In the genomic region with DNA sequence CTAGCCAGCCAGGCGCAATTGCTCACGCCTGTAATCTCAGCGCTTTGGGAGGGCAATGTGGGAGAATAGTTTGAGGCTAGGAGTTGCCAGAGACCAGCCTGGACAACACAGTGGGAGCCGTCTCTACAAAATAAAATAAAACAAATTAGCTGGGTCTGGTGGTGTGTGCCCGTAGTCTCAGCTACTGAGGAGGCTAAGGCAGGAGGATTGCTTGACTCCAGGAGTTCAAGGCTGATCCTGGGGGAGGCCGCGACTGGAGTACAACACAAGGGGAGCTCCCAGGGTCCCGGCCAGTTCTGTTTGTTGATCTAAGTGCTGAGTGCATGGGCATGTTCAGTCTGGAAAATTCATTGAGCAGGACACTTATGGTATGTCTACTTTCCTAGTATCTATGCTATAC, we compare ENCODE assay signal across 10 cellular contexts. TPM values are rescaled to one million over a fixed set of nuclear protein-coding genes. Genes with fewer than 3 reads are reported as not detected.
DNase-seq lines count a peak whose midpoint lies in the region; ATAC-seq, FAIRE-seq and TF ChIP-seq lines count a peak whose summit lies in the region.
"Had no signal": no experiment of that assay in that cellular context is flagged by ENCODE, and none has a peak within 500 bp of the region (broad histone marks: within the 10 kb centered on the region; RNA-seq: fewer than 3 reads in every experiment).

No MANE protein-coding gene starts in this region.

- WGBS in GM12878 (ENCODE audit: insufficient coverage, insufficient replicate concordance, low lambda C conversion rate, missing lambda C conversion rate) = 82% methylated on average over 8 of the region's 8 CpGs
- 94% methylated on average over 8 of the region's 8 CpGs; no CpG with 5 or more reads in 1 of the 2 donors for WGBS in transverse colon (ENCODE audit: low coverage in 1 of 2), 2 donors

- H3K27ac ChIP-seq in GM12878 (ENCODE audit: control insufficient read depth, insufficient read depth) (no peak overlapping the region), muscle layer of duodenum (ENCODE audit: low read length) (peak overlapping the region; percentile 73), transverse colon (peak overlapping the region; percentile 82 to 87 (median 85))

- no peaks in the 10 kb centered on the region; the same call in 1 of the 2 replicates for H3K79me2 ChIP-seq in GM12878 (ENCODE audit: control insufficient read depth, insufficient read depth, low read length)

- no peak overlapping the region for H3K9ac ChIP-seq in GM12878 (ENCODE audit: control insufficient read depth, insufficient read depth, low read length)

- no peak for FAIRE-seq in GM12878 (lab: Jason Lieb, UNC)
- FAIRE-seq: pancreas had no signal

- H3K9me3 Mint-ChIP-seq in activated CD8-positive, alpha-beta memory T cell treated with anti-CD3 and anti-CD28 coated beads, Interleukin-2, amount 10 ng/mL, durations not matched to agents 7 days and 5 days (ENCODE audit: low read depth) = peaks cover 10% of the 10 kb centered on the region

- H3K9me3 ChIP-seq in GM12878 (replicated peaks; ENCODE audit: control insufficient read depth, insufficient read depth, low read length) (peaks cover 14% of the 10 kb centered on the region; the same call in 2 of the 3 replicates), muscle layer of duodenum (ENCODE audit: control insufficient read depth in 1 of 2, low read length in 2 of 2) (no peaks in the 10 kb centered on the region), transverse colon (peaks cover 0 to 4% of the 10 kb centered on the region in 2 donors)
- H3K9me3 ChIP-seq: pancreas had no signal

- POLR2A ChIA-PET in GM12878 (lab: Charles Lee) = interaction anchor here (0.6 to 6.5 kb wide), 11 partner anchors 18 to 473 kb away, joined by 3 to 70 read pairs (median 4); no protein-coding TSS in a partner anchor

- no peak overlapping the region for H3K27ac Mint-ChIP-seq in activated CD8-positive, alpha-beta memory T cell treated with anti-CD3 and anti-CD28 coated beads, Interleukin-2, amount 10 ng/mL, durations not matched to agents 7 days and 5 days
- H3K27ac Mint-ChIP-seq: T-helper 2 cell treated with Interferon-gamma antibody and Interleukin-4, amounts not matched to agents 5 μg/mL and 100 μg/mL, for 36 hours had no signal

- RAD21 ChIA-PET in GM12878 (lab: Charles Lee; ENCODE audit: unreplicated experiment) = interaction anchor here (1.0 to 10.0 kb wide), 10 partner anchors 21 to 193 kb away, joined by 4 to 259 read pairs (median 79); no protein-coding TSS in a partner anchor

- ATAC-seq in activated CD8-positive, alpha-beta memory T cell treated with anti-CD3 and anti-CD28 coated beads, Interleukin-2, amount 10 ng/mL, durations not matched to agents 7 days and 5 days = no peak
- ATAC-seq in GM12878 = no peak

- H3K4me1 ChIP-seq in GM12878 (ENCODE audit: control insufficient read depth, insufficient read depth, low read length) (peaks cover 13% of the 10 kb centered on the region; the same call in 1 of the 2 replicates), muscle layer of duodenum (ENCODE audit: control insufficient read depth in 1 of 2, insufficient read depth in 2 of 2, low read length in 2 of 2) (peaks cover 0 to 24% of the 10 kb centered on the region in 2 donors), transverse colon (peaks cover 14 to 42% (median 21%) of the 10 kb centered on the region in 4 donors)

- H4K20me1 ChIP-seq in GM12878 (ENCODE audit: control insufficient read depth, insufficient read depth) = no peaks in the 10 kb centered on the region

- no peak for TF ChIP-seq RAD21 in GM12878 (IDR thresholded peaks at IDR 0.05; ENCODE audit: insufficient read depth, low read depth, low read length)

- intact Hi-C loops in GM12878 (cut with micrococcal nuclease; ENCODE audit: unreplicated experiment) = loop anchor here (5.0 kb wide), 1 partner anchor 131 kb away; no protein-coding TSS in a partner anchor
- intact Hi-C loops in transverse colon (cut with DNase I; ENCODE audit: low total_unique reads) = loop anchor here (5.0 to 10.0 kb wide), 2 partner anchors 59 to 189 kb away; no protein-coding TSS in a partner anchor

- no peaks in the 10 kb centered on the region; a peak in 1 of 4 replicates for H3K27me3 ChIP-seq in GM12878 (replicated peaks in 1 of 2; ENCODE audit: control insufficient read depth in 2 of 2, insufficient read depth in 2 of 2, low read length in 1 of 2)
- H3K27me3 ChIP-seq in muscle layer of duodenum (ENCODE audit: low read depth, low read length) = no peaks in the 10 kb centered on the region
- H3K27me3 ChIP-seq in transverse colon = no peaks in the 10 kb centered on the region
- H3K27me3 ChIP-seq: pancreas had no signal

- CTCF ChIA-PET in activated CD8-positive, alpha-beta memory T cell treated with anti-CD3 and anti-CD28 coated beads, Interleukin-2, amount 10 ng/mL, durations not matched to agents 7 days and 5 days (lab: Charles Lee) = interaction anchor here (1.0 to 9.2 kb wide), 9 partner anchors 11 to 203 kb away, joined by 3 to 187 read pairs (median 44); no protein-coding TSS in a partner anchor
- CTCF ChIA-PET in GM12878 (lab: Yijun Ruan, JAX) = interaction anchor here (0.8 to 16.3 kb wide), 11 partner anchors 8 to 192 kb away, joined by 3 to 251 read pairs (median 20); no protein-coding TSS in a partner anchor

- H3K36me3 ChIP-seq in GM12878 (ENCODE audit: control insufficient read depth in 2 of 2, insufficient read depth in 2 of 2, low read length in 1 of 2) (peaks cover 0 to 1% of the 10 kb centered on the region in 2 experiments; a peak in 2 of 4 replicates), muscle layer of duodenum (ENCODE audit: control insufficient read depth in 1 of 2, insufficient read depth in 2 of 2, low read length in 2 of 2) (no peaks in the 10 kb centered on the region), transverse colon (no peaks in the 10 kb centered on the region)
- H3K36me3 ChIP-seq: pancreas had no signal

- H3K4me3 Mint-ChIP-seq in activated CD8-positive, alpha-beta memory T cell treated with anti-CD3 and anti-CD28 coated beads, Interleukin-2, amount 10 ng/mL, durations not matched to agents 7 days and 5 days = peak overlapping the region; percentile 79

- TF ChIP-seq EP300 in GM12878 (IDR thresholded peaks at IDR 0.05; ENCODE audit: borderline replicate concordance in 1 of 2, control insufficient read depth in 1 of 2, low read depth in 2 of 2, low read length in 2 of 2) = no peak
- TF ChIP-seq EP300 in transverse colon (IDR thresholded peaks at IDR 0.05; ENCODE audit: low read depth) = no peak

- DNase-seq in activated CD8-positive, alpha-beta memory T cell treated with anti-CD3 and anti-CD28 coated beads, Interleukin-2, amount 10 ng/mL, durations not matched to agents 7 days and 5 days = no peak
- no peak for DNase-seq in activated CD8-positive, alpha-beta memory T cell treated with anti-CD3 and anti-CD28 coated beads, Interleukin-2, amount 50 U/mL, for 48 hours
- DNase-seq in GM12878 (ENCODE audit: low read depth, low spot score) (no peak), transverse colon (no peak), cortex of kidney (lab: John Stamatoyannopoulos, UW) (no peak), medulla oblongata (ENCODE audit: extremely low spot score) (no peak), hypothalamus (lab: John Stamatoyannopoulos, UW) (no peak)

- no peak overlapping the region for H2AFZ ChIP-seq in GM12878 (ENCODE audit: control insufficient read depth, low read depth, low read length)

- in situ Hi-C loops in GM12878 (cut with MboI) = loop anchor here (5.0 kb wide), 1 partner anchor 59 kb away; no protein-coding TSS in a partner anchor
- in situ Hi-C loops in transverse colon (cut with MboI; ENCODE audit: low pct_ligation_motif_present in 1 of 4, low pct_unique_long_range_greater_than_20kb in 1 of 4, low sequenced_read_pairs in 3 of 4) = loop anchor here in 2 of 4 donors (10.0 kb wide), 1 partner anchor 189 kb away; no protein-coding TSS in a partner anchor

- no peak for TF ChIP-seq POLR2A in GM12878 (IDR thresholded peaks at IDR 0.05; ENCODE audit: low read depth, low read length)
- no peak for TF ChIP-seq POLR2A in transverse colon (IDR thresholded peaks at IDR 0.05)

- peaks cover 55% of the 10 kb centered on the region for H3K4me1 Mint-ChIP-seq in activated CD8-positive, alpha-beta memory T cell treated with anti-CD3 and anti-CD28 coated beads, Interleukin-2, amount 10 ng/mL, durations not matched to agents 7 days and 5 days

- no peak for TF ChIP-seq CTCF in GM12878 (IDR thresholded peaks at IDR 0.05 in 2 of 3, conservative IDR thresholded peaks at IDR 0.05 in 1 of 3; ENCODE audit: control insufficient read depth in 2 of 3, extremely low read depth in 1 of 3, insufficient read depth in 1 of 3, low read depth in 3 of 3, low read length in 3 of 3)
- TF ChIP-seq CTCF in transverse colon (IDR thresholded peaks at IDR 0.05) = no peak

- no TSS peak for BruUV-seq in GM12878 (replicated peaks; lab: Mats Ljungman, UMichigan)

- H3K4me3 ChIP-seq in GM12878 (no peak overlapping the region), muscle layer of duodenum (ENCODE audit: low read depth in 1 of 2, low read length in 2 of 2) (no peak overlapping the region), transverse colon (no peak overlapping the region)
- H3K4me3 ChIP-seq: pancreas had no signal

- H3K27me3 Mint-ChIP-seq in activated CD8-positive, alpha-beta memory T cell treated with anti-CD3 and anti-CD28 coated beads, Interleukin-2, amount 10 ng/mL, durations not matched to agents 7 days and 5 days = no peaks in the 10 kb centered on the region

- peaks cover 46% of the 10 kb centered on the region for H3K36me3 Mint-ChIP-seq in activated CD8-positive, alpha-beta memory T cell treated with anti-CD3 and anti-CD28 coated beads, Interleukin-2, amount 10 ng/mL, durations not matched to agents 7 days and 5 days

- H3K4me2 ChIP-seq in GM12878 (ENCODE audit: control insufficient read depth, insufficient read depth) = no peak overlapping the region; the same call in 1 of the 2 replicates

- SMC1A ChIA-PET in GM12878 (lab: Charles Lee; ENCODE audit: uncharacterized antibody, unreplicated experiment) = interaction anchor here (0.9 to 11.8 kb wide), 17 partner anchors 8 to 261 kb away, joined by 3 to 248 read pairs (median 16); no protein-coding TSS in a partner anchor

RNA-seq across cellular contexts. Expression of a gene that starts 2.6 kb away (rescaled TPM):
- 10 to 100 TPM; 73.9 to 74.0 TPM for total RNA-seq in activated CD8-positive, alpha-beta memory T cell treated with anti-CD3 and anti-CD28 coated beads, Interleukin-2, amount 10 ng/mL, durations not matched to agents 7 days and 5 days
- 208 and 222 TPM in 2 replicates for total RNA-seq in GM12878 (2013; cell fraction: nucleolus; rRNA removed)
- total RNA-seq in GM12878 (2014; rRNA removed) (11.0 and 12.0 TPM in 2 replicates), GM12878 (2014; rRNA removed; fragmentation: Illumina TruSeq; extraction: Trizol) (10.7 and 12.0 TPM in 2 replicates), GM12878 (2021) (9.7 and 11.4 TPM in 2 replicates), transverse colon (10 to 100 TPM in 2 of 4 donors, 1 to 10 TPM in 2; 3.0 to 20.2 (median 13.6) TPM)
- 3.8 TPM for polyA plus RNA-seq in GM12878 (2011; ENCODE audit: low read depth)
- polyA plus RNA-seq in GM12878 (2011; rRNA removed) (60.9 and 76.3 TPM in 2 replicates), GM12878 (2014; fragmentation: Illumina TruSeq; extraction: Trizol) (11.3 and 13.5 TPM in 2 replicates), GM12878 (2014; fragmentation: Nextera tagmentation; extraction: Ambion mirVana) (1 to 10 TPM; 5.6 to 7.5 TPM), GM12878 (2014; rRNA removed) (8.4 and 9.6 TPM in 2 replicates), GM12878 (2016; fragmentation: Nextera tagmentation; extraction: Ambion mirVana) (1 to 10 TPM; 5.2 to 6.3 TPM)
- polyA plus RNA-seq in GM12878 (2011; cell fraction: cytosol; rRNA removed) = 31.9 and 36.9 TPM in 2 replicates
- 55.5 and 60.3 TPM in 2 replicates for polyA plus RNA-seq in GM12878 (2011; cell fraction: nucleus; rRNA removed)
- polyA plus RNA-seq in GM12878 (2012) = 4.4 and 5.5 TPM in 2 replicates
- 62.2 and 83.2 TPM in 2 replicates for polyA minus RNA-seq in GM12878 (2011; rRNA and poly(A)+ RNA removed)
- polyA minus RNA-seq in GM12878 (2011; cell fraction: cytosol; rRNA and poly(A)+ RNA removed) = 13.5 and 18.3 TPM in 2 replicates
- 42.6 and 63.8 TPM in 2 replicates for polyA minus RNA-seq in GM12878 (2011; cell fraction: nucleus; rRNA and poly(A)+ RNA removed)
